ENCODE assay signal across 9 cellular contexts in genomic region chr10:119025336-119025735, GRCh38. TPM values are rescaled to one million over a fixed set of nuclear protein-coding genes. Genes with fewer than 3 reads are reported as not detected.
DNase-seq lines count a peak whose midpoint lies in the region; ATAC-seq and TF ChIP-seq lines count a peak whose summit lies in the region.
"Had no signal": no experiment of that assay in that cellular context is flagged by ENCODE, and none has a peak within 500 bp of the region (broad histone marks: within the 10 kb centered on the region; RNA-seq: fewer than 3 reads in every experiment).

No MANE protein-coding gene starts in this region.

- H3K4me1 ChIP-seq in mammary epithelial cell (ENCODE audit: insufficient read depth, low read length) (peaks cover 40% of the 10 kb centered on the region), right lobe of liver (peaks cover 0 to under 1% (median 0%) of the 10 kb centered on the region in 4 donors), vagina (peaks cover 11% of the 10 kb centered on the region)

- H3K36me3 ChIP-seq in mammary epithelial cell (ENCODE audit: insufficient read depth, low read length) (no peaks in the 10 kb centered on the region), right lobe of liver (no peaks in the 10 kb centered on the region), vagina (no peaks in the 10 kb centered on the region)

- no TSS peak for BruUV-seq in mammary epithelial cell (replicated peaks; lab: Mats Ljungman, UMichigan)

- peak; percentile 78 for DNase-seq in AG08396 (ENCODE audit: low spot score)
- DNase-seq in LNCaP clone FGC (ENCODE audit: low read depth): peak; percentile 81
- DNase-seq in mammary epithelial cell: peak; percentile 52
- DNase-seq in right lobe of liver: peak; percentile 55 to 59 (median 58)
- no peak for DNase-seq in vagina (ENCODE audit: extremely low spot score in 2 of 2)
- no peak for DNase-seq in 8988T
- DNase-seq in omental fat pad (ENCODE audit: low spot score): no peak
- DNase-seq: activated CD4-positive, alpha-beta memory T cell treated with anti-CD3 and anti-CD28 coated beads for 36 hours had no signal

- H4K20me1 ChIP-seq in mammary epithelial cell (ENCODE audit: insufficient read depth, low read length): no peaks in the 10 kb centered on the region

- no peaks in the 10 kb centered on the region for H3K79me2 ChIP-seq in mammary epithelial cell (ENCODE audit: insufficient read depth, low read length)

- H3K9me3 ChIP-seq in mammary epithelial cell (replicated peaks; ENCODE audit: insufficient read depth, low read length): no peaks in the 10 kb centered on the region
- H3K9me3 ChIP-seq in right lobe of liver: no peaks in the 10 kb centered on the region
- H3K9me3 ChIP-seq in vagina: no peaks in the 10 kb centered on the region

- H3K4me3 ChIP-seq in LNCaP clone FGC (ENCODE audit: low read depth, low read length) (no peak overlapping the region), mammary epithelial cell (replicated peaks in 1 of 3; ENCODE audit: insufficient read depth in 1 of 3, low read depth in 2 of 3, low read length in 3 of 3) (no peak overlapping the region), right lobe of liver (no peak overlapping the region), vagina (no peak overlapping the region)

- no peak overlapping the region for H3K4me2 ChIP-seq in mammary epithelial cell (ENCODE audit: insufficient read depth, low read depth, low read length)

- H2AFZ ChIP-seq in mammary epithelial cell (ENCODE audit: low read depth, low read length): no peak overlapping the region

- dilution Hi-C loops in mammary epithelial cell (cut with HindIII; ENCODE audit: low sequenced_read_pairs): no loop called here

- intact Hi-C loops in mammary epithelial cell (cut with micrococcal nuclease) (loop anchor here (2.0 to 10.0 kb wide), 3 partner anchors 175 to 458 kb away; no protein-coding TSS in a partner anchor), right lobe of liver (cut with DNase I) (no loop called here), vagina (cut with DNase I) (no loop called here)

- 20% methylated on average over 5 of the region's 7 CpGs for WGBS in mammary epithelial cell (ENCODE audit: low coverage, missing lambda C conversion rate)
- WGBS in right lobe of liver (ENCODE audit: insufficient coverage, low coverage, low lambda C conversion rate, missing lambda C conversion rate): 25% methylated on average over 2 of the region's 7 CpGs

- H3K27me3 ChIP-seq in mammary epithelial cell (ENCODE audit: insufficient read depth, low read length) (no peaks in the 10 kb centered on the region), right lobe of liver (no peaks in the 10 kb centered on the region), vagina (no peaks in the 10 kb centered on the region)

- in situ Hi-C loops in mammary epithelial cell (cut with MboI; ENCODE audit: low sequenced_read_pairs in 2 of 2): loop anchor here in 1 of 2 donors (10.0 kb wide), 1 partner anchor 171 kb away; no protein-coding TSS in a partner anchor

- H3K9ac ChIP-seq in mammary epithelial cell (ENCODE audit: insufficient read depth, low read length): no peak overlapping the region

- peak in 2 of 4 donors; percentile 3 to 7 for ATAC-seq in right lobe of liver
- ATAC-seq in omental fat pad (ENCODE audit: low FRiP score): no peak
- no peak for ATAC-seq in GM21619 (IDR thresholded peaks at IDR 0.05; ENCODE audit: unreplicated experiment)

- H3K27ac ChIP-seq in mammary epithelial cell (ENCODE audit: insufficient read depth, low read depth, low read length) (no peak overlapping the region), right lobe of liver (no peak overlapping the region), vagina (no peak overlapping the region)

- TF ChIP-seq POLR2A in right lobe of liver (IDR thresholded peaks at IDR 0.05) (no peak), vagina (IDR thresholded peaks at IDR 0.05) (no peak)

- TF ChIP-seq CTCF in LNCaP clone FGC (IDR thresholded peaks at IDR 0.05; ENCODE audit: control insufficient read depth, extremely low read depth, insufficient read depth) (no peak), mammary epithelial cell (conservative IDR thresholded peaks at IDR 0.05 in 1 of 2, IDR thresholded peaks at IDR 0.05 in 1 of 2; ENCODE audit: extremely low read depth in 1 of 2, insufficient read depth in 1 of 2, low read depth in 1 of 2, low read length in 2 of 2) (no peak), right lobe of liver (IDR thresholded peaks at IDR 0.05) (no peak), vagina (IDR thresholded peaks at IDR 0.05) (no peak), omental fat pad (IDR thresholded peaks at IDR 0.05) (no peak)

- CTCF ChIA-PET in mammary epithelial cell (lab: Charles Lee; ENCODE audit: low non-redundant PET): no interaction called here

RNA-seq across cellular contexts. Expression of gene NANOS1, which starts 4.2 kb away (rescaled TPM):
- total RNA-seq in mammary epithelial cell (1 to 10 TPM; 1.2 to 9.8 TPM), right lobe of liver (under 1 TPM in 3 of 6 experiments, not detected in 3; 0.06 to 0.35 (median 0.31) TPM), vagina (not detected), omental fat pad (10 to 100 TPM in 3 of 4 donors, 1 to 10 TPM in 1; 1.6 to 18.5 (median 12.2) TPM)
- 2.1 TPM for polyA plus RNA-seq in mammary epithelial cell
- not detected for polyA minus RNA-seq in mammary epithelial cell

RNA-seq across cellular contexts. Expression of gene EIF3A, which starts 55.3 kb away (rescaled TPM):
- total RNA-seq in mammary epithelial cell (100 to 1,000 TPM; 115 to 170 TPM), right lobe of liver (10 to 100 TPM; 41.6 to 69.5 (median 57.4) TPM), vagina (100 TPM), omental fat pad (100 to 1,000 TPM; 119 to 228 (median 158) TPM)
- 23.1 TPM for polyA plus RNA-seq in mammary epithelial cell
- 129 TPM for polyA minus RNA-seq in mammary epithelial cell

Comparison
In these comparisons a context has a peak if more than half of its experiments do, and no peak if none do; other contexts are left out.
1. DNase-seq: peak in AG08396 (single experiment), LNCaP clone FGC (single experiment), mammary epithelial cell (single experiment) and right lobe of liver (3 of 3); none in vagina (0 of 2), 8988T (single experiment) and omental fat pad (single experiment).